ENCODE assay signal across 13 cellular contexts in the genomic region with DNA sequence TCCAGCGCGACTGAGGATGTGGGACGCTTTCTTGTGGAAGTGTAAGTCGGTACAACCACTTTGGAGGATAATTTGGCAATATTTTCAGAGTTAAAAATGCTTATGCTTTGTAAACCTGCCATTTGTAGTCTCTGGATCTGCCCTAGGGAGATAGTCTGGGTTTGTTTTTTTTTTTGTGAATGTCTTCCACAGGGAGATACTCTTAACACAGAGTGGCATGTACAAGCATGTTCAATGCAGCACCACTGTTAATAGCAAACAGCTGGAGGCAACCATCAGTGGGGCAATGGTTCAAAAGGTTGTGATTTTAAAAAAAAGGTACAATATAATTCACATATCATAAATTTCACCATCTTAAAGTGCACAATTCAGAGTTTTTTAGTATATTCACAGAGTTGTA.
"Had no signal": no experiment of that assay in that cellular context is flagged by ENCODE, and none has a peak within 500 bp of the region (broad histone marks: within the 10 kb centered on the region; RNA-seq: fewer than 3 reads in every experiment).

No MANE protein-coding gene starts in this region.

- H3K9me3 Mint-ChIP-seq: activated CD4-positive, alpha-beta memory T cell treated with anti-CD3 and anti-CD28 coated beads for 36 hours; activated T-cell treated with anti-CD3 and anti-CD28 coated beads, Interleukin-2, amount 50 U/mL, for 4 hours; nephron; stimulated activated naive CD8-positive, alpha-beta T cell treated with anti-CD3 and anti-CD28 coated beads, Interleukin-15, Interleukin-2, amounts not matched to agents 100 ng/mL and 50 ng/mL, for 24 hours had no signal

- H3K27me3 Mint-ChIP-seq: activated CD4-positive, alpha-beta memory T cell treated with anti-CD3 and anti-CD28 coated beads for 36 hours; stimulated activated naive CD8-positive, alpha-beta T cell treated with anti-CD3 and anti-CD28 coated beads, Interleukin-15, Interleukin-2, amounts not matched to agents 100 ng/mL and 50 ng/mL, for 24 hours had no signal

- DNase-seq: activated CD4-positive, alpha-beta memory T cell treated with anti-CD3 and anti-CD28 coated beads for 36 hours; activated gamma-delta T cell treated with Interleukin-2 at 50 U/mL for 16 hours; activated T-cell treated with anti-CD3 and anti-CD28 coated beads, Interleukin-2, amount 50 U/mL, for 4 hours; colonic mucosa; effector CD4-positive, alpha-beta T cell; glutamatergic neuron; pancreas; stimulated activated CD4-positive, alpha-beta T cell treated with anti-CD3 and anti-CD28 coated beads, Interleukin-2, amount 100 ng/mL, for 48 hours; stimulated activated CD8-positive, alpha-beta memory T cell treated with anti-CD3 and anti-CD28 coated beads, Interleukin-4, amount 100 ng/mL, for 48 hours had no signal

- ATAC-seq: activated T-cell treated with anti-CD3 and anti-CD28 coated beads, Interleukin-2, amount 50 U/mL, for 4 hours; pancreas had no signal

- H3K27ac ChIP-seq: ascending aorta, colonic mucosa, pancreas, vagina had no signal

- H3K4me3 Mint-ChIP-seq: activated CD4-positive, alpha-beta memory T cell treated with anti-CD3 and anti-CD28 coated beads for 36 hours; activated T-cell treated with anti-CD3 and anti-CD28 coated beads, Interleukin-2, amount 50 U/mL, for 4 hours; nephron; stimulated activated naive CD8-positive, alpha-beta T cell treated with anti-CD3 and anti-CD28 coated beads, Interleukin-15, Interleukin-2, amounts not matched to agents 100 ng/mL and 50 ng/mL, for 24 hours had no signal

- H3K27ac Mint-ChIP-seq: activated CD4-positive, alpha-beta memory T cell treated with anti-CD3 and anti-CD28 coated beads for 36 hours; nephron; stimulated activated naive CD8-positive, alpha-beta T cell treated with anti-CD3 and anti-CD28 coated beads, Interleukin-15, Interleukin-2, amounts not matched to agents 100 ng/mL and 50 ng/mL, for 24 hours had no signal

- H3K4me1 ChIP-seq: colonic mucosa, pancreas, vagina had no signal

- H3K27me3 ChIP-seq: ascending aorta, colonic mucosa, pancreas, vagina had no signal
